In the genomic region with DNA sequence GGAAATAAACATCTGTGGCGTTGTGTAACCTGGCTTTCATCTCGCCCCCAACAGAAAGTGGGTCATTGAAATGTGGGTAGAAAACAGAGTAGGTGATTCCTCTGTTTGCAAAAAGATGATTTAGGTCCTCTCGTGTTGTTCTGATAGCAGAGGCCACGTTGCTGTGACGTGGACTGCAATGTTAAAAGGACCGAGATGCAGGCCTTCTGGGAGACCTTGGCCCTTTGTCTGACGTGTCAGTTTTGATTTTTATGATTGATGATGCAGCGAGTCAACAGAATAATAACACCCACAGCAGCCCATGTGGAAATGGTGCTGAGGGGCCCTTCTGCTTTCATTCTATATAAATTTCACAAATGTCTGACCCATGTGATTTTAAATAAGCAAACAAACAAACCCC, we compare ENCODE assay signal across 2 cellular contexts.
TF ChIP-seq lines count a peak whose summit lies in the region.

No MANE protein-coding gene starts in this region.

TF ChIP-seq in IMR-90, 13 proteins besides CTCF, POLR2A, EP300 and RAD21:
- TF ChIP-seq MAFK (IDR thresholded peaks at IDR 0.05; ENCODE audit: low read depth, low read length): no peak
- TF ChIP-seq MXI1 (IDR thresholded peaks at IDR 0.05; ENCODE audit: borderline replicate concordance, low read depth, low read length): no peak
- TF ChIP-seq NFE2L2 (IDR thresholded peaks at IDR 0.05; ENCODE audit: low read depth, low read length): no peak
- no peak for TF ChIP-seq MAZ (IDR thresholded peaks at IDR 0.05; ENCODE audit: borderline replicate concordance, low read depth, low read length)
- TF ChIP-seq, protein P1, sequence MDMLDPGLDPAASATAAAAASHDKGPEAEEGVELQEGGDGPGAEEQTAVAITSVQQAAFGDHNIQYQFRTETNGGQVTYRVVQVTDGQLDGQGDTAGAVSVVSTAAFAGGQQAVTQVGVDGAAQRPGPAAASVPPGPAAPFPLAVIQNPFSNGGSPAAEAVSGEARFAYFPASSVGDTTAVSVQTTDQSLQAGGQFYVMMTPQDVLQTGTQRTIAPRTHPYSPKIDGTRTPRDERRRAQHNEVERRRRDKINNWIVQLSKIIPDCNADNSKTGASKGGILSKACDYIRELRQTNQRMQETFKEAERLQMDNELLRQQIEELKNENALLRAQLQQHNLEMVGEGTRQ (IDR thresholded peaks at IDR 0.05; ENCODE audit: low read depth, low read length): no peak
- no peak for TF ChIP-seq RCOR1 (IDR thresholded peaks at IDR 0.05; ENCODE audit: insufficient replicate concordance, low read length)
- TF ChIP-seq FOS (IDR thresholded peaks at IDR 0.05; ENCODE audit: low read depth, low read length): no peak
- TF ChIP-seq, protein P2, sequence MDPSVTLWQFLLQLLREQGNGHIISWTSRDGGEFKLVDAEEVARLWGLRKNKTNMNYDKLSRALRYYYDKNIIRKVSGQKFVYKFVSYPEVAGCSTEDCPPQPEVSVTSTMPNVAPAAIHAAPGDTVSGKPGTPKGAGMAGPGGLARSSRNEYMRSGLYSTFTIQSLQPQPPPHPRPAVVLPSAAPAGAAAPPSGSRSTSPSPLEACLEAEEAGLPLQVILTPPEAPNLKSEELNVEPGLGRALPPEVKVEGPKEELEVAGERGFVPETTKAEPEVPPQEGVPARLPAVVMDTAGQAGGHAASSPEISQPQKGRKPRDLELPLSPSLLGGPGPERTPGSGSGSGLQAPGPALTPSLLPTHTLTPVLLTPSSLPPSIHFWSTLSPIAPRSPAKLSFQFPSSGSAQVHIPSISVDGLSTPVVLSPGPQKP (IDR thresholded peaks at IDR 0.05; ENCODE audit: borderline replicate concordance, low read depth, low read length): no peak
- TF ChIP-seq CEBPB (IDR thresholded peaks at IDR 0.05; ENCODE audit: low read depth, low read length): no peak

TF ChIP-seq in H1, 55 proteins besides CTCF, POLR2A, EP300 and RAD21:
- no peak for TF ChIP-seq RFX5 (IDR thresholded peaks at IDR 0.05; ENCODE audit: borderline replicate concordance, low read depth, low read length)
- TF ChIP-seq TBP (IDR thresholded peaks at IDR 0.05; ENCODE audit: low read depth, low read length): no peak
- TF ChIP-seq SP2 (IDR thresholded peaks at IDR 0.05; ENCODE audit: low read length): no peak
